Comparison of ENCODE assay signal across 22 cellular contexts in genomic region chr20:33604084-33604990, GRCh38. TPM values are rescaled to one million over a fixed set of nuclear protein-coding genes. Genes with fewer than 3 reads are reported as not detected.
DNase-seq lines count a peak whose midpoint lies in the region; TF ChIP-seq lines count a peak whose summit lies in the region.
"Had no signal": no experiment of that assay in that cellular context is flagged by ENCODE, and none has a peak within 500 bp of the region (broad histone marks: within the 10 kb centered on the region; RNA-seq: fewer than 3 reads in every experiment).

No MANE protein-coding gene starts in this region.

- TF ChIP-seq CTCF in A673 (conservative IDR thresholded peaks at IDR 0.05; ENCODE audit: low read depth, low read length) (no peak), colonic mucosa (IDR thresholded peaks at IDR 0.05) (no peak)

- no peak overlapping the region for H2AFZ ChIP-seq in Karpas-422 (ENCODE audit: low read length)
- H2AFZ ChIP-seq: GM23248 had no signal

- H3K4me3 ChIP-seq in Karpas-422 (ENCODE audit: low read length) (no peak overlapping the region), rectal smooth muscle tissue (ENCODE audit: low read length) (no peak overlapping the region), A673 (ENCODE audit: low read depth, low read length, poor library complexity, severe bottlenecking) (no peak overlapping the region), colonic mucosa (no peak overlapping the region)
- H3K4me3 ChIP-seq: GM23248, pancreas, suprapubic skin had no signal

- H3K36me3 ChIP-seq in Karpas-422 (ENCODE audit: insufficient read depth, low read length) (peaks cover 39% of the 10 kb centered on the region), rectal smooth muscle tissue (ENCODE audit: control insufficient read depth, insufficient read depth, low read length) (peaks cover 2% of the 10 kb centered on the region), A673 (ENCODE audit: insufficient read depth, low read length, poor library complexity, severe bottlenecking) (peaks cover 4% of the 10 kb centered on the region), colonic mucosa (no peaks in the 10 kb centered on the region)
- H3K36me3 ChIP-seq: brain microvascular endothelial cell had no signal

- no peaks in the 10 kb centered on the region for H4K20me1 ChIP-seq in Karpas-422 (ENCODE audit: insufficient read depth, low read depth, low read length)

- CTCF ChIA-PET in A673 (lab: Charles Lee): no interaction called here

- H3K9ac ChIP-seq in Karpas-422 (ENCODE audit: low read length) (no peak overlapping the region), rectal smooth muscle tissue (ENCODE audit: low read length) (no peak overlapping the region), colonic mucosa (ENCODE audit: low read depth in 2 of 2, low read length in 2 of 2) (no peak overlapping the region)
- H3K9ac ChIP-seq: GM23248 had no signal

- POLR2A ChIA-PET in A673 (lab: Charles Lee; ENCODE audit: low non-redundant PET): no interaction called here

- peak overlapping the region; percentile 4 for H3K4me2 ChIP-seq in Karpas-422 (ENCODE audit: low read depth, low read length, poor library complexity, severe bottlenecking)

- no peaks in the 10 kb centered on the region for H3K9me3 ChIP-seq in Karpas-422 (ENCODE audit: low read length)
- no peaks in the 10 kb centered on the region for H3K9me3 ChIP-seq in A673 (ENCODE audit: low read depth, low read length, poor library complexity, severe bottlenecking)
- no peaks in the 10 kb centered on the region for H3K9me3 ChIP-seq in colonic mucosa
- H3K9me3 ChIP-seq: BE2C, pancreas, suprapubic skin had no signal

- peaks cover 85% of the 10 kb centered on the region for H3K4me1 ChIP-seq in Karpas-422 (ENCODE audit: low read length)
- peaks cover 12% of the 10 kb centered on the region for H3K4me1 ChIP-seq in rectal smooth muscle tissue (ENCODE audit: control insufficient read depth, insufficient read depth, low read length)
- H3K4me1 ChIP-seq in A673 (ENCODE audit: insufficient read depth, low read length, poor library complexity, severe bottlenecking): no peaks in the 10 kb centered on the region
- no peaks in the 10 kb centered on the region for H3K4me1 ChIP-seq in colonic mucosa
- H3K4me1 ChIP-seq: suprapubic skin had no signal

- no peaks in the 10 kb centered on the region for H3K27me3 ChIP-seq in Karpas-422 (ENCODE audit: low read length)
- H3K27me3 ChIP-seq in rectal smooth muscle tissue (ENCODE audit: control insufficient read depth, insufficient read depth, low read length): no peaks in the 10 kb centered on the region
- H3K27me3 ChIP-seq in A673 (replicated peaks; ENCODE audit: insufficient read depth, low read depth, low read length, poor library complexity): no peaks in the 10 kb centered on the region
- H3K27me3 ChIP-seq in colonic mucosa: no peaks in the 10 kb centered on the region
- H3K27me3 ChIP-seq: BE2C, brain microvascular endothelial cell, pancreas, suprapubic skin had no signal

- H3K9me2 ChIP-seq in Karpas-422 (replicated peaks; ENCODE audit: insufficient read depth, low read length): no peaks in the 10 kb centered on the region

- peak overlapping the region; percentile 48 for H3K27ac ChIP-seq in Karpas-422 (ENCODE audit: low read length)
- H3K27ac ChIP-seq in rectal smooth muscle tissue (ENCODE audit: low read depth, low read length): peak overlapping the region; percentile 16
- no peak overlapping the region for H3K27ac ChIP-seq in A673 (ENCODE audit: low read depth, low read length, poor library complexity, severe bottlenecking)
- no peak overlapping the region for H3K27ac ChIP-seq in colonic mucosa
- H3K27ac ChIP-seq: brain microvascular endothelial cell, GM23248, pancreas, suprapubic skin had no signal

- no TSS peak for BruUV-seq in A673 (replicated peaks; lab: Mats Ljungman, UMichigan)

- intact Hi-C loops in A673 (cut with micrococcal nuclease; ENCODE audit: unreplicated experiment): no loop called here
- intact Hi-C loops in colonic mucosa (cut with DNase I): no loop called here

- peaks cover 83% of the 10 kb centered on the region for H3K79me2 ChIP-seq in Karpas-422 (ENCODE audit: low read length)

- DNase-seq in DMS 273 (lab: John Stamatoyannopoulos, UW; ENCODE audit: unreplicated experiment) (peak; percentile 70), Karpas-422 (no peak), fibroblast of peridontal ligament (ENCODE audit: extremely low read depth) (peak; percentile 13), A673 (ENCODE audit: low spot score) (no peak), colonic mucosa (no peak)
- no peak for DNase-seq in stimulated activated naive CD4-positive, alpha-beta T cell (lab: John Stamatoyannopoulos, UW)
- DNase-seq: activated CD4-positive, alpha-beta T cell treated with anti-CD3 and anti-CD28 coated beads, Interleukin-2, amount 50 U/mL, for 48 hours; activated CD4-positive, CD25-positive, alpha-beta regulatory T cell; activated gamma-delta T cell treated with Interleukin-2 at 50 U/mL for 16 hours; activated T-cell treated with anti-CD3 and anti-CD28 coated beads for 4 hours; BE2C; brain microvascular endothelial cell; cortex of kidney; DND-41; NCI-H1417 treated with DMSO at 0.1 percent for 48 hours; NCI-H2107; NCI-H524 treated with DMSO at 0.1 percent for 48 hours; nephron progenitor cell; pancreas had no signal

RNA-seq across cellular contexts. Expression of gene C20orf144, which starts 57.8 kb away (rescaled TPM):
- total RNA-seq in Karpas-422 (2014; rRNA removed; shearing (Covaris generic); ENCODE audit: low replicate concordance): 0.45 and 0.69 TPM in 2 replicates
- 0.13 and 0.22 TPM in 2 replicates for total RNA-seq in A673 (2021)
- total RNA-seq in colonic mucosa: under 1 TPM in 1 of 2 donors, not detected in 1; 0.30 TPM
- total RNA-seq: GM23248, suprapubic skin had no signal

Comparison
In these comparisons a context has a peak if more than half of its experiments do, and no peak if none do; other contexts are left out.
1. DNase-seq: peak in DMS 273 (single experiment) and fibroblast of peridontal ligament (single experiment); none in Karpas-422 (single experiment), stimulated activated naive CD4-positive, alpha-beta T cell (0 of 6), A673 (single experiment) and colonic mucosa (single experiment).
2. H3K27ac ChIP-seq: peak in Karpas-422 (single experiment) and rectal smooth muscle tissue (single experiment); none in A673 (single experiment) and colonic mucosa (single experiment).